In the genomic region with DNA sequence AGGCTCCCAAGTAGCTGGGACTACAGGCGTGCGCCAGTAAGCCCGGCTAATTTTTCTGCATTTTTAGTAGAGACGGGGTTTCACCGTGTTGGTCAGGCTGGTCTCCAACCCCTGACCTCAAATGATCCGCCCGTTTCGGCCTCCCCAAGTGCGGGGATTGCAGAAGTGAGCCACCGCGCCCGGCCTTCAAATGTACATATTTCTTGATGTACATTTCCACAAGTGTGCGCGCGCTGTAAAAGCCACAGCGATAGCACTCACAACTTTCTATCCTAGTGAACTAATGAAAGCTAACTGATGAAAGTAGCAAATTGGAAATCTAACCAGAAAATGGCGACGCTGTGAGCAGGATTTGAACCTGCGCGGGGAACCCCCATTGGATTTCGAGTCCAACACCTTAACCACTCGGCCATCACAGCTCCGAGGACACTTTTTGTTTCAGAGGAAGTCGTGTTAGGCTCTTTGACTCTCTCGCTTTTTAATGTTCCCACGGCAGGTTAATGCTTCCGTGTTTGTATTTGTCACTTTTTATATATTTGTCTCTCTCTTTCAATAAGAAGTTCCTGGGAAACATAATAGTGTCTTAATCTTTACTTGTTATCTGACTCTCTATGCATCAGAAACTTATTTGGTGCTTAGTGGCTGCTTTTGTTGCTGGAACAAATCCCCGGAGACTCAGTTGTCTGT, we compare ENCODE assay signal across 8 cellular contexts.
DNase-seq lines count a peak whose midpoint lies in the region; ATAC-seq lines count a peak whose summit lies in the region.

No MANE protein-coding gene starts in this region.

- ATAC-seq in GM19035 (IDR thresholded peaks at IDR 0.05; ENCODE audit: unreplicated experiment) (peak; percentile 62), HG03196 (IDR thresholded peaks at IDR 0.05; ENCODE audit: unreplicated experiment) (peak; percentile 60)
- no peak for ATAC-seq in naive thymus-derived CD8-positive, alpha-beta T cell

- peaks cover 9 to 33% (median 9%) of the 10 kb centered on the region in 3 donors for H3K36me3 Mint-ChIP-seq in naive thymus-derived CD8-positive, alpha-beta T cell

- peaks cover 0 to 51% (median 40%) of the 10 kb centered on the region in 9 donors for H3K9me3 Mint-ChIP-seq in naive thymus-derived CD8-positive, alpha-beta T cell

- H3K4me1 ChIP-seq in NT2/D1 (ENCODE audit: insufficient read depth, insufficient read length): no peaks in the 10 kb centered on the region

- peak overlapping the region; percentile 31 for H3K4me3 ChIP-seq in NT2/D1 (ENCODE audit: insufficient read length, low read depth)

- H3K4me3 Mint-ChIP-seq in naive thymus-derived CD8-positive, alpha-beta T cell: peak overlapping the region in 9 of 10 donors; percentile 0 to 62 (median 40)

- H3K27me3 ChIP-seq in NT2/D1 (ENCODE audit: insufficient read depth, insufficient read length): peaks cover 66% of the 10 kb centered on the region

- DNase-seq in D341Med (ENCODE audit: low spot score) (peak; percentile 55), NT2/D1 (ENCODE audit: low read depth, low spot score) (no peak), cerebellar cortex (ENCODE audit: low spot score) (peak; percentile 87), COR-L47 (lab: John Stamatoyannopoulos, UW) (no peak), hepatic stellate cell (ENCODE audit: low spot score) (no peak)
- peak in 1 of 10 donors; percentile 11 for DNase-seq in naive thymus-derived CD8-positive, alpha-beta T cell

- POLR2A ChIA-PET in naive thymus-derived CD8-positive, alpha-beta T cell (lab: Charles Lee): interaction anchor here (1.1 kb wide), 1 partner anchor 701 kb away, joined by 3 read pairs; no protein-coding TSS in a partner anchor

- no peak overlapping the region for H3K9ac ChIP-seq in NT2/D1 (ENCODE audit: insufficient read length, low read depth)

- H3K4me1 Mint-ChIP-seq in naive thymus-derived CD8-positive, alpha-beta T cell: peaks cover 11 to 40% (median 20%) of the 10 kb centered on the region in 4 donors

- H3K9me3 ChIP-seq in NT2/D1 (ENCODE audit: insufficient read depth, low read length): no peaks in the 10 kb centered on the region

- H3K27ac Mint-ChIP-seq in naive thymus-derived CD8-positive, alpha-beta T cell: peak overlapping the region in 1 of 10 donors; percentile 84

- no peaks in the 10 kb centered on the region for H3K36me3 ChIP-seq in NT2/D1 (ENCODE audit: insufficient read depth, insufficient read length, low read length)

- H3K27me3 Mint-ChIP-seq in naive thymus-derived CD8-positive, alpha-beta T cell: peaks cover 53 to 100% (median 79%) of the 10 kb centered on the region in 5 donors

Comparison
In these comparisons a context has a peak if more than half of its experiments do, and no peak if none do; other contexts are left out.
1. DNase-seq: peak in D341Med (single experiment) and cerebellar cortex (single experiment); none in NT2/D1 (single experiment), COR-L47 (single experiment) and hepatic stellate cell (single experiment).
2. ATAC-seq: peak in GM19035 (single experiment) and HG03196 (single experiment); none in naive thymus-derived CD8-positive, alpha-beta T cell (0 of 2).